In the genomic region with DNA sequence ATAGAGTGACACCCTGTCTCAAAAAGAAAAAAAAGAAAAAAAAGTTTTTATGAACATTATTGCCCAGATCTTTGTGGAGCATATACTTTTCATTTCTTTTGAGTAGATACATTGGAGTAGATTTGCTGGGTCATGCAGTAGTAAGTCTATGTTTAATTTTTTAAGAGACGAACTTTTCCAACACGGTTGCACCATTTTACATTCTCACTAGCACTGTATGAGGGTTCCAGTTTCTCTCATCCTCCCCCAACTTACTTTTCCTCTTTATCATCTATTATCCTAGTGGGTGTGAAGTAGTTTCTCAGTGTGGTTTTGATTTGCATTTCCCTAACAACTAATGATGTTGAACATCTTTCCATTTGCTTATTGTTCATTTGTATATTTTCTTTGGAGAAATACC, we compare ENCODE assay signal across 19 cellular contexts. TPM values are rescaled to one million over a fixed set of nuclear protein-coding genes. Genes with fewer than 3 reads are reported as not detected.
DNase-seq lines count a peak whose midpoint lies in the region; ATAC-seq and TF ChIP-seq lines count a peak whose summit lies in the region.
"Had no signal": no experiment of that assay in that cellular context is flagged by ENCODE, and none has a peak within 500 bp of the region (broad histone marks: within the 10 kb centered on the region; RNA-seq: fewer than 3 reads in every experiment).

No MANE protein-coding gene starts in this region.

- no peak for ATAC-seq in activated CD8-positive, alpha-beta T cell treated with anti-CD3 and anti-CD28 coated beads for 36 hours
- ATAC-seq in activated CD8-positive, alpha-beta T cell treated with anti-CD3 and anti-CD28 coated beads, Interleukin-2, amount 10 ng/mL, durations not matched to agents 7 days and 5 days = no peak
- ATAC-seq in CD8-positive, alpha-beta T cell = no peak
- ATAC-seq in activated T-helper 17 cell treated with anti-CD3 and anti-CD28 coated beads, Interleukin-2, amount 50 U/mL, for 72 hours (replicated peaks) = peak; percentile 49
- ATAC-seq in HG03571 (IDR thresholded peaks at IDR 0.05; ENCODE audit: unreplicated experiment) = no peak
- ATAC-seq: A549, PC-3 had no signal

- H3K27ac ChIP-seq in CD8-positive, alpha-beta T cell (ENCODE audit: low read depth, low read length) = no peak overlapping the region
- H3K27ac ChIP-seq: A549, BLaER1, KMS-11, SJSA1 had no signal

- CTCF ChIA-PET in activated CD8-positive, alpha-beta T cell treated with anti-CD3 and anti-CD28 coated beads for 36 hours (lab: Charles Lee) = interaction anchor here (4.2 kb wide), 1 partner anchor 11 kb away, joined by 15 read pairs; no protein-coding TSS in a partner anchor
- CTCF ChIA-PET in activated CD8-positive, alpha-beta T cell treated with anti-CD3 and anti-CD28 coated beads, Interleukin-2, amount 10 ng/mL, durations not matched to agents 7 days and 5 days (lab: Charles Lee) = interaction anchor here (2.4 kb wide), 1 partner anchor 10 kb away, joined by 10 read pairs; no protein-coding TSS in a partner anchor
- CTCF ChIA-PET in CD8-positive, alpha-beta T cell (lab: Charles Lee) = interaction anchor here (0.7 kb wide), 1 partner anchor 10 kb away, joined by 3 read pairs; no protein-coding TSS in a partner anchor

- intact Hi-C loops in activated CD8-positive, alpha-beta T cell treated with anti-CD3 and anti-CD28 coated beads for 36 hours (cut with micrococcal nuclease) = no loop called here
- intact Hi-C loops in CD8-positive, alpha-beta T cell (cut with DNase I, micrococcal nuclease) = no loop called here
- intact Hi-C loops in CD14-positive monocyte (cut with micrococcal nuclease) = no loop called here

- no peaks in the 10 kb centered on the region for H3K36me3 ChIP-seq in CD8-positive, alpha-beta T cell (ENCODE audit: insufficient read depth, low read length)

- H3K27me3 ChIP-seq in CD8-positive, alpha-beta T cell (ENCODE audit: insufficient read depth, low read length) = no peaks in the 10 kb centered on the region
- H3K27me3 ChIP-seq: BLaER1, SJSA1 had no signal

- DNase-seq in activated CD8-positive, alpha-beta T cell treated with anti-CD3 and anti-CD28 coated beads for 36 hours = no peak
- DNase-seq in activated CD8-positive, alpha-beta T cell treated with anti-CD3 and anti-CD28 coated beads, Interleukin-2, amount 10 ng/mL, durations not matched to agents 7 days and 5 days = no peak
- no peak for DNase-seq in CD8-positive, alpha-beta T cell
- no peak for DNase-seq in mesothelial cell of epicardium (ENCODE audit: low spot score in 2 of 2, unreplicated experiment in 2 of 2)
- DNase-seq in CD14-positive monocyte (ENCODE audit: low spot score) = no peak
- DNase-seq: DMS79 treated with DMSO at 0.1 percent for 48 hours, H7, MV-4-11, NCI-H1417, NCI-H187 treated with DMSO at 0.1 percent for 48 hours, NCI-H2227 treated with DMSO at 0.1 percent for 48 hours, NCI-H510A treated with DMSO at 0.1 percent for 48 hours, PC-3 had no signal

- H3K4me3 ChIP-seq in CD8-positive, alpha-beta T cell (ENCODE audit: low read depth, low read length) = no peak overlapping the region
- H3K4me3 ChIP-seq: A549, BLaER1, SJSA1 had no signal

- no peaks in the 10 kb centered on the region for H3K9me3 ChIP-seq in CD8-positive, alpha-beta T cell (ENCODE audit: low read length)
- H3K9me3 ChIP-seq: A549, SJSA1 had no signal

- TF ChIP-seq CTCF in activated CD8-positive, alpha-beta T cell treated with anti-CD3 and anti-CD28 coated beads for 36 hours (IDR thresholded peaks at IDR 0.05) = no peak
- no peak for TF ChIP-seq CTCF in CD8-positive, alpha-beta T cell (IDR thresholded peaks at IDR 0.05)
- TF ChIP-seq CTCF in mesothelial cell of epicardium (IDR thresholded peaks at IDR 0.05; ENCODE audit: unreplicated experiment) (no peak), CD14-positive monocyte (IDR thresholded peaks at IDR 0.05) (no peak)

- peaks cover 3% of the 10 kb centered on the region for H3K4me1 ChIP-seq in CD8-positive, alpha-beta T cell (ENCODE audit: insufficient read depth, low read length)
- H3K4me1 ChIP-seq: BLaER1, SJSA1 had no signal

- POLR2A ChIA-PET in activated CD8-positive, alpha-beta T cell treated with anti-CD3 and anti-CD28 coated beads for 36 hours (lab: Charles Lee) = interaction anchor here (3.0 kb wide), 1 partner anchor 10 kb away, joined by 10 read pairs; the partner anchor contains the start of gene RPS6KB1
- POLR2A ChIA-PET in activated CD8-positive, alpha-beta T cell treated with anti-CD3 and anti-CD28 coated beads, Interleukin-2, amount 10 ng/mL, durations not matched to agents 7 days and 5 days (lab: Charles Lee) = no interaction called here
- POLR2A ChIA-PET in CD8-positive, alpha-beta T cell (lab: Charles Lee) = interaction anchor here (1.2 kb wide), 1 partner anchor 10 kb away, joined by 4 read pairs; no protein-coding TSS in a partner anchor

- no peaks in the 10 kb centered on the region for H3K27me3 Mint-ChIP-seq in activated CD8-positive, alpha-beta T cell treated with anti-CD3 and anti-CD28 coated beads for 36 hours
- H3K27me3 Mint-ChIP-seq in activated CD8-positive, alpha-beta T cell treated with anti-CD3 and anti-CD28 coated beads, Interleukin-2, amount 10 ng/mL, durations not matched to agents 7 days and 5 days (ENCODE audit: low read depth) = no peaks in the 10 kb centered on the region
- no peaks in the 10 kb centered on the region for H3K27me3 Mint-ChIP-seq in CD8-positive, alpha-beta T cell (ENCODE audit: low read depth)
- H3K27me3 Mint-ChIP-seq in activated T-helper 17 cell treated with anti-CD3 and anti-CD28 coated beads, Interleukin-2, amount 50 U/mL, for 72 hours = no peaks in the 10 kb centered on the region
- H3K27me3 Mint-ChIP-seq in mesothelial cell of epicardium (ENCODE audit: low read depth) (no peaks in the 10 kb centered on the region), CD14-positive monocyte (ENCODE audit: low read depth in 3 of 3) (no peaks in the 10 kb centered on the region)

- H3K27ac Mint-ChIP-seq in activated CD8-positive, alpha-beta T cell treated with anti-CD3 and anti-CD28 coated beads for 36 hours = peak overlapping the region; percentile 18
- no peak overlapping the region for H3K27ac Mint-ChIP-seq in activated CD8-positive, alpha-beta T cell treated with anti-CD3 and anti-CD28 coated beads, Interleukin-2, amount 10 ng/mL, durations not matched to agents 7 days and 5 days
- H3K27ac Mint-ChIP-seq in CD8-positive, alpha-beta T cell = peak overlapping the region; percentile 42
- H3K27ac Mint-ChIP-seq in activated T-helper 17 cell treated with anti-CD3 and anti-CD28 coated beads, Interleukin-2, amount 50 U/mL, for 72 hours = no peak overlapping the region
- H3K27ac Mint-ChIP-seq in mesothelial cell of epicardium (peak overlapping the region; percentile 26), CD14-positive monocyte (peak overlapping the region in 1 of 7 donors; percentile 0)

- peaks cover 20% of the 10 kb centered on the region for H3K36me3 Mint-ChIP-seq in activated CD8-positive, alpha-beta T cell treated with anti-CD3 and anti-CD28 coated beads for 36 hours (ENCODE audit: low read depth)
- H3K36me3 Mint-ChIP-seq in activated CD8-positive, alpha-beta T cell treated with anti-CD3 and anti-CD28 coated beads, Interleukin-2, amount 10 ng/mL, durations not matched to agents 7 days and 5 days (ENCODE audit: low read depth) = peaks cover 14% of the 10 kb centered on the region
- peaks cover 18% of the 10 kb centered on the region for H3K36me3 Mint-ChIP-seq in CD8-positive, alpha-beta T cell
- H3K36me3 Mint-ChIP-seq in activated T-helper 17 cell treated with anti-CD3 and anti-CD28 coated beads, Interleukin-2, amount 50 U/mL, for 72 hours (ENCODE audit: low read depth) = peaks cover 55% of the 10 kb centered on the region
- H3K36me3 Mint-ChIP-seq in mesothelial cell of epicardium (peaks cover 12% of the 10 kb centered on the region), CD14-positive monocyte (peaks cover 7 to 37% of the 10 kb centered on the region in 2 donors)

- H3K4me1 Mint-ChIP-seq in activated CD8-positive, alpha-beta T cell treated with anti-CD3 and anti-CD28 coated beads for 36 hours (ENCODE audit: low read depth) = peaks cover 30% of the 10 kb centered on the region
- H3K4me1 Mint-ChIP-seq in activated CD8-positive, alpha-beta T cell treated with anti-CD3 and anti-CD28 coated beads, Interleukin-2, amount 10 ng/mL, durations not matched to agents 7 days and 5 days (ENCODE audit: low read depth) = peaks cover 5% of the 10 kb centered on the region
- H3K4me1 Mint-ChIP-seq in CD8-positive, alpha-beta T cell (ENCODE audit: low read depth) = peaks cover 36% of the 10 kb centered on the region
- peaks cover 15% of the 10 kb centered on the region for H3K4me1 Mint-ChIP-seq in activated T-helper 17 cell treated with anti-CD3 and anti-CD28 coated beads, Interleukin-2, amount 50 U/mL, for 72 hours
- H3K4me1 Mint-ChIP-seq in mesothelial cell of epicardium (no peaks in the 10 kb centered on the region), CD14-positive monocyte (peaks cover 10% of the 10 kb centered on the region)

- no peak overlapping the region for H3K4me3 Mint-ChIP-seq in activated CD8-positive, alpha-beta T cell treated with anti-CD3 and anti-CD28 coated beads for 36 hours
- H3K4me3 Mint-ChIP-seq in activated CD8-positive, alpha-beta T cell treated with anti-CD3 and anti-CD28 coated beads, Interleukin-2, amount 10 ng/mL, durations not matched to agents 7 days and 5 days = no peak overlapping the region
- no peak overlapping the region for H3K4me3 Mint-ChIP-seq in CD8-positive, alpha-beta T cell
- H3K4me3 Mint-ChIP-seq in activated T-helper 17 cell treated with anti-CD3 and anti-CD28 coated beads, Interleukin-2, amount 50 U/mL, for 72 hours = peak overlapping the region; percentile 3
- H3K4me3 Mint-ChIP-seq in mesothelial cell of epicardium = no peak overlapping the region
- H3K4me3 Mint-ChIP-seq in CD14-positive monocyte = no peak overlapping the region

- H3K9me3 Mint-ChIP-seq in activated CD8-positive, alpha-beta T cell treated with anti-CD3 and anti-CD28 coated beads for 36 hours = no peaks in the 10 kb centered on the region
- H3K9me3 Mint-ChIP-seq in activated CD8-positive, alpha-beta T cell treated with anti-CD3 and anti-CD28 coated beads, Interleukin-2, amount 10 ng/mL, durations not matched to agents 7 days and 5 days (ENCODE audit: insufficient read depth) = no peaks in the 10 kb centered on the region
- H3K9me3 Mint-ChIP-seq in CD8-positive, alpha-beta T cell = no peaks in the 10 kb centered on the region
- H3K9me3 Mint-ChIP-seq in activated T-helper 17 cell treated with anti-CD3 and anti-CD28 coated beads, Interleukin-2, amount 50 U/mL, for 72 hours = no peaks in the 10 kb centered on the region
- H3K9me3 Mint-ChIP-seq in mesothelial cell of epicardium (no peaks in the 10 kb centered on the region), CD14-positive monocyte (no peaks in the 10 kb centered on the region)

RNA-seq across cellular contexts. Expression of gene RPS6KB1, which starts 10.5 kb away (rescaled TPM):
- 10 to 100 TPM; 39.9 to 44.2 TPM for total RNA-seq in activated CD8-positive, alpha-beta T cell treated with anti-CD3 and anti-CD28 coated beads for 36 hours
- total RNA-seq in activated CD8-positive, alpha-beta T cell treated with anti-CD3 and anti-CD28 coated beads, Interleukin-2, amount 10 ng/mL, durations not matched to agents 7 days and 5 days = 10 to 100 TPM; 47.5 to 48.7 TPM
- 100 to 1,000 TPM; 153 to 171 TPM for total RNA-seq in CD8-positive, alpha-beta T cell
- total RNA-seq in activated T-helper 17 cell treated with anti-CD3 and anti-CD28 coated beads, Interleukin-2, amount 50 U/mL, for 72 hours = 10 to 100 TPM; 55.2 to 79.8 TPM
- total RNA-seq in mesothelial cell of epicardium = 42.3 to 49.9 TPM (median 42.8 TPM) in 3 replicates
- polyA plus RNA-seq in CD14-positive monocyte = 10 to 100 TPM; 15.8 to 15.9 TPM

RNA-seq across cellular contexts. Expression of gene TUBD1, which starts 10.7 kb away (rescaled TPM):
- 10 to 100 TPM in 1 of 2 experiments, 1 to 10 TPM in 1; 7.9 to 11.1 TPM for total RNA-seq in activated CD8-positive, alpha-beta T cell treated with anti-CD3 and anti-CD28 coated beads for 36 hours
- 10 to 100 TPM; 14.5 to 14.7 TPM for total RNA-seq in activated CD8-positive, alpha-beta T cell treated with anti-CD3 and anti-CD28 coated beads, Interleukin-2, amount 10 ng/mL, durations not matched to agents 7 days and 5 days
- 10 to 100 TPM in 1 of 2 experiments, 1 to 10 TPM in 1; 9.7 to 11.0 TPM for total RNA-seq in CD8-positive, alpha-beta T cell
- 10 to 100 TPM; 12.8 to 18.1 TPM for total RNA-seq in activated T-helper 17 cell treated with anti-CD3 and anti-CD28 coated beads, Interleukin-2, amount 50 U/mL, for 72 hours
- total RNA-seq in mesothelial cell of epicardium = 10.5 to 13.9 TPM (median 13.0 TPM) in 3 replicates
- polyA plus RNA-seq in CD14-positive monocyte = 1 to 10 TPM; 2.9 to 7.3 TPM

Comparison
In these comparisons a context has a peak if more than half of its experiments do, and no peak if none do; other contexts are left out.
1. H3K27ac Mint-ChIP-seq: peak in activated CD8-positive, alpha-beta T cell treated with anti-CD3 and anti-CD28 coated beads for 36 hours (single experiment), CD8-positive, alpha-beta T cell (single experiment) and mesothelial cell of epicardium (single experiment); none in activated CD8-positive, alpha-beta T cell treated with anti-CD3 and anti-CD28 coated beads, Interleukin-2, amount 10 ng/mL, durations not matched to agents 7 days and 5 days (single experiment) and activated T-helper 17 cell treated with anti-CD3 and anti-CD28 coated beads, Interleukin-2, amount 50 U/mL, for 72 hours (single experiment).